Comparison of ENCODE assay signal across 23 cellular contexts in the genomic region with DNA sequence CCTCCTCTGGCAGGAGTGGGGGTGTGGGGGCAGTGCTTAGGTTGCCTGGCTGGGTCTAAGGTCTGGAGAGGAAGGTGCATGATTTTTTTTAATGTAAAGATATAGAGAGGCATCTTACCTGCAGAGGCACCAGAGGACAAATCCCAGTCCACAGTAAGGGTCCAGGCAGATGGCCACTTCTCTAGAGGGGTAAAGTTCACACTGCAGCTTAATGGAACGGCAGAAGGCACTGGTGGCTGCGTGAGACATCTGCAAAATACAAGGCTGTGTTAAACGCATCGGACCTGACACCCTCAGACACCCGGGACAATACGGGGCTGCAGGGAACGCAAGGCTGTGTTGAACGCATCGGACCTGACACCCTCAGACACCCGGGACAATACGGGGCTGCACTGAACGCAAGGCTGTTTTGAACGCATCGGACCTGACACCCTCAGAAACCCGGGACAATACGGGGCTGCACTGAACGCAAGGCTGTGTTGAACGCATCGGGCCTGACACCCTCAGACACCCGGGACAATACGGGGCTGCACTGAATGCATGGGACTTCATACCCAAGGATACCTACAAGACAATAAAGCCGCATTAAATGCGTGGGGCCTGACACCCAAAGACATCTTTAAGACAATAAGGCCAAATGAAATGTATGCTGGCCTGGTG.
"Had no signal": no experiment of that assay in that cellular context is flagged by ENCODE, and none has a peak within 500 bp of the region (broad histone marks: within the 10 kb centered on the region; RNA-seq: fewer than 3 reads in every experiment).

No MANE protein-coding gene starts in this region.

- H3K27ac ChIP-seq: esophagus squamous epithelium, left ventricle myocardium inferior, lower lobe of right lung, neural progenitor cell, pancreas, prostate gland, right lobe of liver, stomach, thoracic aorta, vagina had no signal

- ATAC-seq: lower lobe of right lung; natural killer cell treated with Interleukin-12 subunit alpha and Interleukin-12 subunit beta and Interleukin-15 and Interleukin-18, amount 100 ng/mL, for 72 hours; pancreas; right lobe of liver; stimulated activated naive B cell treated with anti-CD40 and anti-IgM and Interleukin-4, amounts not matched to agents 10 μg/mL and 1 μg/mL and 100 μg/mL, for 72 hours had no signal

- H3K36me3 ChIP-seq: neural progenitor cell had no signal

- H3K27me3 ChIP-seq: esophagus squamous epithelium, neural progenitor cell, pancreas, right lobe of liver, stomach, vagina had no signal

- H3K27ac Mint-ChIP-seq: memory B cell; natural killer cell treated with Interleukin-12 subunit alpha and Interleukin-12 subunit beta and Interleukin-15 and Interleukin-18, amount 100 ng/mL, for 72 hours; neural progenitor cell; stimulated activated naive B cell treated with anti-CD40 and anti-IgM and Interleukin-4, amounts not matched to agents 10 μg/mL and 1 μg/mL and 100 μg/mL, for 72 hours had no signal

- H3K9me3 Mint-ChIP-seq: immature natural killer cell; memory B cell; natural killer cell treated with Interleukin-12 subunit alpha and Interleukin-12 subunit beta and Interleukin-15 and Interleukin-18, amount 100 ng/mL, for 72 hours; neural progenitor cell; stimulated activated naive B cell treated with anti-CD40 and anti-IgM and Interleukin-4, amounts not matched to agents 10 μg/mL and 1 μg/mL and 100 μg/mL, for 72 hours had no signal

- DNase-seq: cortex of kidney; effector memory CD4-positive, alpha-beta T cell; esophagus squamous epithelium; foreskin fibroblast; immature natural killer cell; left ventricle myocardium inferior; lower lobe of right lung; midbrain; occipital lobe; right lobe of liver; stimulated activated CD4-positive, alpha-beta T cell treated with anti-CD3 and anti-CD28 coated beads, Interleukin-2, amount 100 ng/mL, for 24 hours; stimulated activated CD4-positive, alpha-beta T cell treated with anti-CD3 and anti-CD28 coated beads, Interleukin-4, amount 100 ng/mL, for 4 hours; stimulated activated naive B cell treated with anti-CD40 and anti-IgM and Interleukin-4, amounts not matched to agents 10 μg/mL and 1 μg/mL and 100 μg/mL, for 72 hours; stomach; substantia nigra; trophoblast cell had no signal

- H3K4me1 Mint-ChIP-seq: neural progenitor cell had no signal

- H3K27me3 Mint-ChIP-seq: memory B cell; natural killer cell treated with Interleukin-12 subunit alpha and Interleukin-12 subunit beta and Interleukin-15 and Interleukin-18, amount 100 ng/mL, for 72 hours; stimulated activated naive B cell treated with anti-CD40 and anti-IgM and Interleukin-4, amounts not matched to agents 10 μg/mL and 1 μg/mL and 100 μg/mL, for 72 hours had no signal

- H3K4me3 ChIP-seq: esophagus squamous epithelium, left ventricle myocardium inferior, lower lobe of right lung, neural progenitor cell, pancreas, prostate gland, right lobe of liver, stomach, thoracic aorta, vagina had no signal

- H3K36me3 Mint-ChIP-seq: memory B cell; natural killer cell treated with Interleukin-12 subunit alpha and Interleukin-12 subunit beta and Interleukin-15 and Interleukin-18, amount 100 ng/mL, for 72 hours had no signal

- H3K4me3 Mint-ChIP-seq: immature natural killer cell; memory B cell; natural killer cell treated with Interleukin-12 subunit alpha and Interleukin-12 subunit beta and Interleukin-15 and Interleukin-18, amount 100 ng/mL, for 72 hours; neural progenitor cell; stimulated activated naive B cell treated with anti-CD40 and anti-IgM and Interleukin-4, amounts not matched to agents 10 μg/mL and 1 μg/mL and 100 μg/mL, for 72 hours had no signal

- H3K4me1 ChIP-seq: left ventricle myocardium inferior, lower lobe of right lung, neural progenitor cell, pancreas, prostate gland had no signal

- H3K9me3 ChIP-seq: esophagus squamous epithelium, left ventricle myocardium inferior, lower lobe of right lung, pancreas, prostate gland, right lobe of liver, stomach, thoracic aorta, vagina had no signal
